8 cellular contexts compared by ENCODE assay signal in the genomic region with DNA sequence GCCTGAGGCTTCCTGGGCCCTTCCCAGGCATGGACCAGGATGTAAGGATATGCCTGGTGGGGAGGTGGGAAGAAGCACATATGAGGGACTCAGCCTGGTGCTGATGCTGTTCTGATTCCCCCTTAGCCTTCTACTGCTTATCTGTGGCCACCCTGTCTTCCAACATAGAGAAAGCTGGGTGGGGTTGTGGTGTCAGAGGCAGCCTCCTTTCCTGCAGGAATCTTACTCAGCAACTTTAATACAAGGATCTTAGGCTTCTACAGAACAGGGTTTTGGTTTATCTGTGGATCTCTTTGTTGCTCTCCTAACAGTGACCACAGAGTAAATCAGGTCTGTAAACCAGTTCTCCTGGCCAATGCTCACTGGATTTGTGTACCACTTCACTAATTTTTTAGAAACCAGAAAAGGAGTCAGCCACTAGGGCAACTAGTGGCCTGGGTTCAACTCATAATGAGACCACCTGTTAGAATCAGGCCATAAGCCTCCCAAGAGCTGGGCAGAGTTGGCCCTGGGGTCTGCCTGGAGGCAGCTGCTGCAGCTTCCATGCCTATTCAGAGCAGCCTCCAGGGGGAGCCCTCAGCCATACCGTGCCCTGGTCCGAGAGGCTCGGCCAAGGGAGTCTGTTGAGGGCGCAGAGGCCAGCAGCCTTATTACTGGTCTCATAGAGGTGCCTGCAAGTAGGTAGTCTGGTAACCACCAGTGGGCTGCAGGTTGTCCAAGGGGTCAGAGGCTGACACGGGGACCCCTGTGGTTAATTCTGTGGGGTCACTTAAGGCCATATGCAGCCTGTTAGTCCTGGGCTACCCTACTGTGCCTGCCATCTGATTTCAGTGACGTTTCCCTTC.
DNase-seq lines count a peak whose midpoint lies in the region; ATAC-seq and TF ChIP-seq lines count a peak whose summit lies in the region.

No MANE protein-coding gene starts in this region.

- DNase-seq in DMS114 treated with DMSO at 0.1 percent for 48 hours (lab: John Stamatoyannopoulos, UW; ENCODE audit: unreplicated experiment) (peak; percentile 32), amniotic epithelial cell (ENCODE audit: low read depth) (peak; percentile 33), iPS-NIHi7 (ENCODE audit: extremely low spot score) (peak; percentile 89)
- peak; percentile 29 to 59 for DNase-seq in stimulated activated CD4-positive, alpha-beta T cell treated with anti-CD3 and anti-CD28 coated beads, Interleukin-4, amount 100 ng/mL, for 4 hours

- ATAC-seq in HG02678 (IDR thresholded peaks at IDR 0.05; ENCODE audit: unreplicated experiment) (peak; percentile 56), SK-N-SH treated with all-trans-retinoic acid at 6 μM for 48 hours (peak; percentile 80), HG03439 (IDR thresholded peaks at IDR 0.05; ENCODE audit: unreplicated experiment) (no peak), HG03378 (IDR thresholded peaks at IDR 0.05; ENCODE audit: unreplicated experiment) (no peak)

TF ChIP-seq in SK-N-SH treated with all-trans-retinoic acid at 6 μM for 48 hours, 23 proteins besides CTCF, POLR2A, EP300 and RAD21:
- TF ChIP-seq, protein P1, sequence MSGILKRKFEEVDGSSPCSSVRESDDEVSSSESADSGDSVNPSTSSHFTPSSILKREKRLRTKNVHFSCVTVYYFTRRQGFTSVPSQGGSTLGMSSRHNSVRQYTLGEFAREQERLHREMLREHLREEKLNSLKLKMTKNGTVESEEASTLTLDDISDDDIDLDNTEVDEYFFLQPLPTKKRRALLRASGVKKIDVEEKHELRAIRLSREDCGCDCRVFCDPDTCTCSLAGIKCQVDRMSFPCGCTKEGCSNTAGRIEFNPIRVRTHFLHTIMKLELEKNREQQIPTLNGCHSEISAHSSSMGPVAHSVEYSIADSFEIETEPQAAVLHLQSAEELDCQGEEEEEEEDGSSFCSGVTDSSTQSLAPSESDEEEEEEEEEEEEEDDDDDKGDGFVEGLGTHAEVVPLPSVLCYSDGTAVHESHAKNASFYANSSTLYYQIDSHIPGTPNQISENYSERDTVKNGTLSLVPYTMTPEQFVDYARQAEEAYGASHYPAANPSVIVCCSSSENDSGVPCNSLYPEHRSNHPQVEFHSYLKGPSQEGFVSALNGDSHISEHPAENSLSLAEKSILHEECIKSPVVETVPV (CRISPR knock-in tag; IDR thresholded peaks at IDR 0.05): no peak

Comparison
In these comparisons a context has a peak if more than half of its experiments do, and no peak if none do; other contexts are left out.
1. DNase-seq: peak in every context shown above with its lines; median percentile 89 in iPS-NIHi7; 44 in stimulated activated CD4-positive, alpha-beta T cell treated with anti-CD3 and anti-CD28 coated beads, Interleukin-4, amount 100 ng/mL, for 4 hours; 33 in amniotic epithelial cell; 32 in DMS114 treated with DMSO at 0.1 percent for 48 hours.
2. ATAC-seq: peak in HG02678 (single experiment) and SK-N-SH treated with all-trans-retinoic acid at 6 μM for 48 hours (single experiment); none in HG03439 (single experiment) and HG03378 (single experiment).